1 cellular context compared by ENCODE assay signal in genomic region chr19:55333870-55334269, GRCh38.
A peak's percentile ranks its signal among the peaks of the same experiment; 100 is the strongest.
TF ChIP-seq lines count a peak whose summit lies in the region.

No MANE protein-coding gene starts in this region.

TF ChIP-seq in HEK293, 187 proteins besides CTCF, POLR2A, EP300 and RAD21 (continued from another document):
- 0 out of 2 replicates have a peak, but pooled peaks have one; percentile 37 for TF ChIP-seq PATZ1 (tag by site-specific recombination; IDR thresholded peaks at IDR 0.05)
